ENCODE assay signal across 7 cellular contexts in genomic region chr20:48213635-48214034, GRCh38.
A peak's percentile ranks its signal among the peaks of the same experiment; 100 is the strongest.
DNase-seq lines count a peak whose midpoint lies in the region; ATAC-seq and TF ChIP-seq lines count a peak whose summit lies in the region.
"Not testable (repeated sequence)": the region's sequence is repeated elsewhere in the genome, so short reads cannot be mapped to it uniquely, and the experiment has no call there.

No MANE protein-coding gene starts in this region.

- BruUV-seq in PC-3 (replicated peaks; lab: Mats Ljungman, UMichigan) = not testable (repeated sequence)

- not testable (repeated sequence) for H3K23ac ChIP-seq in mesendoderm (ENCODE audit: low read length)

- H3K56ac ChIP-seq in mesendoderm (ENCODE audit: low read length) = not testable (repeated sequence)

- not testable (repeated sequence) for H2BK120ac ChIP-seq in mesendoderm (ENCODE audit: low read depth, low read length)

- not testable (repeated sequence) for H3K27ac ChIP-seq in BLaER1; PC-3 (ENCODE audit: low read length); mesendoderm (ENCODE audit: low read depth, low read length)
- peak overlapping the region; percentile 3 for H3K27ac ChIP-seq in RWPE2 (ENCODE audit: poor library complexity, severe bottlenecking)

- POLR2A ChIA-PET in PC-3 (lab: Charles Lee; ENCODE audit: unreplicated experiment) = not testable (repeated sequence)

- not testable (repeated sequence) for H3K9ac ChIP-seq in BLaER1; PC-3 (ENCODE audit: low read length); mesendoderm (ENCODE audit: low read length)

- intact Hi-C loops in PC-3 (cut with micrococcal nuclease); Right ventricle myocardium inferior (cut with DNase I): not testable (repeated sequence)

- H3K18ac ChIP-seq in mesendoderm (ENCODE audit: low read length) = not testable (repeated sequence)

- not testable (repeated sequence) for H4K20me1 ChIP-seq in BLaER1; PC-3 (ENCODE audit: low read length)

- not testable (repeated sequence) for H2AK5ac ChIP-seq in mesendoderm (ENCODE audit: low read length)

- not testable (repeated sequence) for TF ChIP-seq POLR2A in NB4 (IDR thresholded peaks at IDR 0.05; ENCODE audit: extremely low read depth, insufficient read length)

- not testable (repeated sequence) for H3K79me2 ChIP-seq in PC-3 (ENCODE audit: low read length); mesendoderm (ENCODE audit: control insufficient read depth, insufficient read depth, low read length)

- CTCF ChIA-PET in PC-3 (lab: Charles Lee) = not testable (repeated sequence)

- H3K4me3 ChIP-seq in BLaER1; NB4 (ENCODE audit: low read depth, low read length); PC-3 (ENCODE audit: low read length); RWPE2 (ENCODE audit: severe bottlenecking); mesendoderm (ENCODE audit: low read length): not testable (repeated sequence)

- H3K27me3 ChIP-seq in BLaER1; PC-3 (ENCODE audit: low read length); RWPE2 (ENCODE audit: insufficient read depth, poor library complexity, severe bottlenecking); mesendoderm (ENCODE audit: insufficient read depth, low read length, poor library complexity): not testable (repeated sequence)

- not testable (repeated sequence) for H3K36me3 ChIP-seq in BLaER1; PC-3 (ENCODE audit: low read depth, low read length); RWPE2 (ENCODE audit: low read depth); mesendoderm (ENCODE audit: control insufficient read depth, insufficient read depth, low read length)

- not testable (repeated sequence) for TF ChIP-seq CTCF in NB4 (IDR thresholded peaks at IDR 0.05; ENCODE audit: low read depth, low read length); PC-3 (conservative IDR thresholded peaks at IDR 0.05; ENCODE audit: low read depth, low read length); RWPE2 (IDR thresholded peaks at IDR 0.05; ENCODE audit: poor library complexity, severe bottlenecking)

- not testable (repeated sequence) for H2BK5ac ChIP-seq in mesendoderm (ENCODE audit: low read length)

- H3K4ac ChIP-seq in mesendoderm (ENCODE audit: low read depth, low read length) = not testable (repeated sequence)

- no CpG with 5 or more reads among the region's 12 CpGs for WGBS in mesendoderm (ENCODE audit: extremely low coverage, insufficient coverage, low lambda C conversion rate)

- ATAC-seq in PC-3 (peak; percentile 40), RWPE2 (ENCODE audit: low read depth) (peak; percentile 72)
- ATAC-seq in Right ventricle myocardium inferior = not testable (repeated sequence)

- not testable (repeated sequence) for H2BK15ac ChIP-seq in mesendoderm (replicated peaks; ENCODE audit: low read depth)

- H3K9me2 ChIP-seq in PC-3 (replicated peaks; ENCODE audit: low read length) = not testable (repeated sequence)

- H3K9me3 ChIP-seq in BLaER1; PC-3 (ENCODE audit: low read length); RWPE2 (ENCODE audit: severe bottlenecking): not testable (repeated sequence)

- peaks cover 35% of the 10 kb centered on the region for H3K4me1 ChIP-seq in BLaER1
- H3K4me1 ChIP-seq in PC-3 (ENCODE audit: insufficient read depth, low read length); RWPE2 (ENCODE audit: insufficient read depth, poor library complexity, severe bottlenecking); mesendoderm (ENCODE audit: control insufficient read depth, low read depth, low read length): not testable (repeated sequence)

- not testable (repeated sequence) for H2AFZ ChIP-seq in PC-3 (ENCODE audit: low read length)

- not testable (repeated sequence) for H4K8ac ChIP-seq in mesendoderm (ENCODE audit: low read depth, low read length)

- H4K5ac ChIP-seq in mesendoderm (ENCODE audit: low read length) = not testable (repeated sequence)

- not testable (repeated sequence) for H3K79me1 ChIP-seq in mesendoderm (ENCODE audit: low read length)

- not testable (repeated sequence) for H3F3A ChIP-seq in PC-3 (ENCODE audit: low read length, unreplicated experiment)

- peak overlapping the region; percentile 52 for H3K4me2 ChIP-seq in BLaER1
- H3K4me2 ChIP-seq in PC-3 (ENCODE audit: low read length); mesendoderm (ENCODE audit: low read length): not testable (repeated sequence)

- peak; percentile 67 for DNase-seq in ELF-1 (ENCODE audit: low read depth, low spot score)
- peak; percentile 30 for DNase-seq in NB4 (ENCODE audit: low read depth)
- DNase-seq in PC-3 = peak; percentile 48
- not testable (repeated sequence) for DNase-seq in RWPE2 (ENCODE audit: low spot score)
- DNase-seq in Right ventricle myocardium inferior (ENCODE audit: missing footprints) = peak; percentile 56
- peak; percentile 59 for DNase-seq in mesendoderm
